ENCODE assay signal across 22 cellular contexts in genomic region chr6:89443658-89444057, GRCh38.
"Had no signal": no experiment of that assay in that cellular context is flagged by ENCODE, and none has a peak within 500 bp of the region (broad histone marks: within the 10 kb centered on the region; RNA-seq: fewer than 3 reads in every experiment).

No MANE protein-coding gene starts in this region.

- H3K27me3 ChIP-seq: colonic mucosa, dorsolateral prefrontal cortex, neural progenitor cell, testis, uterus had no signal

- H3K4me3 ChIP-seq: colonic mucosa, dorsolateral prefrontal cortex, neural progenitor cell, testis, uterus had no signal

- H3K9me3 ChIP-seq: colonic mucosa, testis, uterus had no signal

- H3K4me2 ChIP-seq: neural progenitor cell had no signal

- H3K4me1 ChIP-seq: colonic mucosa, neural progenitor cell, testis, uterus had no signal

- H3K9ac ChIP-seq: neural progenitor cell had no signal

- FAIRE-seq: bronchial epithelial cell had no signal

- H3K36me3 ChIP-seq: colonic mucosa, neural progenitor cell had no signal

- DNase-seq: activated CD4-positive, alpha-beta T cell treated with anti-CD3 and anti-CD28 coated beads, Interleukin-2, amount 10 ng/mL, durations not matched to agents 7 days and 5 days; activated CD8-positive, alpha-beta T cell treated with anti-CD3 and anti-CD28 coated beads, Interleukin-2, amount 10 ng/mL, durations not matched to agents 7 days and 5 days; activated naive CD4-positive, alpha-beta T cell; activated naive CD8-positive, alpha-beta T cell treated with anti-CD3 and anti-CD28 coated beads, Interleukin-2, amount 10 ng/mL, durations not matched to agents 7 days and 5 days; activated T-cell treated with anti-CD3 and anti-CD28 coated beads, Interleukin-2, amount 50 U/mL, for 24 hours; amniotic stem cell; colonic mucosa; dorsolateral prefrontal cortex; effector memory CD8-positive, alpha-beta T cell; hippocampal formation; left colon; naive thymus-derived CD4-positive, alpha-beta T cell; retina; stimulated activated CD4-positive, alpha-beta T cell treated with anti-CD3 and anti-CD28 coated beads, Interleukin-2, amount 100 ng/mL, for 48 hours; stimulated activated naive CD4-positive, alpha-beta T cell; T-helper 2 cell; testis; trophoblast cell; uterus had no signal

- H3K27ac ChIP-seq: colonic mucosa, dorsolateral prefrontal cortex, neural progenitor cell, testis, uterus had no signal

- ATAC-seq: activated CD4-positive, CD25-positive, alpha-beta regulatory T cell treated with anti-CD3 and anti-CD28 coated beads, Interleukin-2, amount 50 U/mL, for 24 hours; activated CD8-positive, alpha-beta T cell treated with anti-CD3 and anti-CD28 coated beads, Interleukin-2, amount 10 ng/mL, durations not matched to agents 7 days and 5 days; effector memory CD8-positive, alpha-beta T cell; left colon; naive thymus-derived CD4-positive, alpha-beta T cell had no signal

- H2AFZ ChIP-seq: neural progenitor cell had no signal
